Comparison of ENCODE assay signal across 28 cellular contexts in the genomic region with DNA sequence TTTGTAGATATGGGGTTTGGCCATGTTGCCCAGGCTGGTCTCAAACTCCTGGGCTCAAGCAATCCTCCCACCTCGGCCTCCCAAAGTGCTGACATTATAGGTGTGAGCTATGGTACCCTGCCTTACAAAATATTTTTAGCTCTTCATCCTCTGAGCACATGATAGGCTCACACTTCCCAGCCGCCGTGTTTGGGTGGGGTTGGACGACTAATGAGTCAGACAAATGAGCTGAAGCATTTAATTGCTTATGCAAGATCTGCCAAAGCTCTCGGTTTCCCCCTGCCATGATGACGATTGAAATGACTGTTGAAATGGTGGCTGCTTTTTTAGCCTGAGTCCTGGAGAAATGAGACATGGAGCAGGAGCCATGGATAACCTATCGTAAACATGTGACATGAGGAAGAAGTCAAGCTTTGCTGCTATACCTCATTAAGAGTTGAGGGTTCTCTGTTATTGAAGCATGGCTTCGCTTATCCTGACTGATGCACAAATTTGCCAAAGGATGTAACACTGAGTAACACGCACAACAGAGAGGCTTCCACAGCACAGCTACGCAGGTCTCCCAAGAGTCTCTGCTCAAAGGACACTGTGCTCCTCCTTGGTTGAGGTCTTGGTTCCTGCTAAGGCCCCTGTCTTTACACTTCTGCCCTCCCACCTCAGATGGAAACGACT.
"Had no signal": no experiment of that assay in that cellular context is flagged by ENCODE, and none has a peak within 500 bp of the region (broad histone marks: within the 10 kb centered on the region; RNA-seq: fewer than 3 reads in every experiment).

No MANE protein-coding gene starts in this region.

- DNase-seq: central memory CD4-positive, alpha-beta T cell; dorsolateral prefrontal cortex; effector CD8-positive, alpha-beta T cell; endodermal cell; kidney; mesenchymal stem cell; midbrain; naive thymus-derived CD8-positive, alpha-beta T cell; nephron progenitor cell; occipital lobe; ovary; retina; stimulated activated CD4-positive, alpha-beta T cell treated with anti-CD3 and anti-CD28 coated beads, Interleukin-12 subunit alpha, Interleukin-12 subunit beta, amount 100 ng/mL, for 4 hours; stimulated activated CD4-positive, alpha-beta T cell treated with anti-CD3 and anti-CD28 coated beads, Interleukin-1b, Interleukin-23, amount 100 ng/mL, for 48 hours; stimulated activated CD4-positive, alpha-beta T cell treated with anti-CD3 and anti-CD28 coated beads, Interleukin-4, amount 100 ng/mL, for 1 hour; stimulated activated CD8-positive, alpha-beta memory T cell treated with anti-CD3 and anti-CD28 coated beads, Interleukin-4, amount 100 ng/mL, for 48 hours; stimulated activated naive CD4-positive, alpha-beta T cell treated with Interleukin-2 at 50 U/mL for 16 hours; stomach; thyroid gland; trophoblast cell had no signal

- H3K27ac ChIP-seq: dorsolateral prefrontal cortex, epithelial cell of prostate, esophagus muscularis mucosa, ovary, stomach, thyroid gland had no signal

- H3K27me3 ChIP-seq: dorsolateral prefrontal cortex, ovary, stomach, thyroid gland had no signal

- H3K4me1 ChIP-seq: esophagus muscularis mucosa, stomach, thyroid gland had no signal

- ATAC-seq: left lobe of liver; naive thymus-derived CD8-positive, alpha-beta T cell; sciatic nerve had no signal

- H3K27ac Mint-ChIP-seq: endodermal cell; naive thymus-derived CD8-positive, alpha-beta T cell; nephron progenitor cell had no signal

- H3K4me3 Mint-ChIP-seq: endodermal cell; naive thymus-derived CD8-positive, alpha-beta T cell; nephron progenitor cell had no signal

- H3K4me3 ChIP-seq: dorsolateral prefrontal cortex, esophagus muscularis mucosa, lung, ovary, smooth muscle cell, stomach, thyroid gland had no signal

- H3K36me3 Mint-ChIP-seq: naive thymus-derived CD8-positive, alpha-beta T cell had no signal

- FAIRE-seq: colon, frontal cortex, kidney had no signal

- H3K36me3 ChIP-seq: esophagus muscularis mucosa, ovary, stomach, thyroid gland had no signal

- H3K9me3 ChIP-seq: ovary, thyroid gland had no signal

- H3K4me2 ChIP-seq: smooth muscle cell had no signal

- H3K4me1 Mint-ChIP-seq: endodermal cell; naive thymus-derived CD8-positive, alpha-beta T cell had no signal
